ENCODE assay signal across 2 cellular contexts in the genomic region with DNA sequence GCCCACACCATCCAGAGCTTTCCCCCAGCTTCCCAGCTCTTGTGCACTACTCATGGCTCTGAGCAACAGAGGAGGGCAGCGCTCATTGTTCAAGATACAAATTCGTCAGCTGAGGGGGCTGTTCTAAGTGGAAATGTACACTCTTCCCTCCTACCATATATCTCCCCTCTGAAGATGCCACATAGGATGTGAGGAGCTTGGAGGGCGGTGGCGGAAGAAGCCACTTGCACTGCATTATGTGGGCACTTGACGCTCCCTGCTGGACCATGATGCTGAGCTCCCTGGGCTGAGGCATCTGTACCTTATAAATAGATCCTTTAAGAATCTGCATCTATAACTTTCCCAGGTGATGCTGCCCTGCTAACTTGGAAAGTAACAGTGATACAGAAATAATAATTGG.
TF ChIP-seq lines count a peak whose summit lies in the region.

No MANE protein-coding gene starts in this region.

TF ChIP-seq in Ishikawa, 13 proteins besides CTCF, POLR2A, EP300 and RAD21:
- TF ChIP-seq NFIC (IDR thresholded peaks at IDR 0.05), result no peak
- TF ChIP-seq EGR1 (IDR thresholded peaks at IDR 0.05), result no peak
TF ChIP-seq in Ishikawa: peak in this region for 0.

TF ChIP-seq in H1, 55 proteins besides CTCF, POLR2A, EP300 and RAD21:
- no peak for TF ChIP-seq SIRT6 (IDR thresholded peaks at IDR 0.05; ENCODE audit: low read length)
- no peak for TF ChIP-seq PHF8 (conservative IDR thresholded peaks at IDR 0.05; ENCODE audit: low read depth, low read length)
- TF ChIP-seq RFX5 (IDR thresholded peaks at IDR 0.05; ENCODE audit: borderline replicate concordance, low read depth, low read length), result no peak
- TF ChIP-seq, protein P1, sequence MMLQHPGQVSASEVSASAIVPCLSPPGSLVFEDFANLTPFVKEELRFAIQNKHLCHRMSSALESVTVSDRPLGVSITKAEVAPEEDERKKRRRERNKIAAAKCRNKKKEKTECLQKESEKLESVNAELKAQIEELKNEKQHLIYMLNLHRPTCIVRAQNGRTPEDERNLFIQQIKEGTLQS (IDR thresholded peaks at IDR 0.05; ENCODE audit: insufficient read depth, low read depth, low read length), result no peak
- no peak for TF ChIP-seq BCL11A (IDR thresholded peaks at IDR 0.05; ENCODE audit: low read depth in 2 of 2, low read length in 2 of 2)
- TF ChIP-seq, protein P2, sequence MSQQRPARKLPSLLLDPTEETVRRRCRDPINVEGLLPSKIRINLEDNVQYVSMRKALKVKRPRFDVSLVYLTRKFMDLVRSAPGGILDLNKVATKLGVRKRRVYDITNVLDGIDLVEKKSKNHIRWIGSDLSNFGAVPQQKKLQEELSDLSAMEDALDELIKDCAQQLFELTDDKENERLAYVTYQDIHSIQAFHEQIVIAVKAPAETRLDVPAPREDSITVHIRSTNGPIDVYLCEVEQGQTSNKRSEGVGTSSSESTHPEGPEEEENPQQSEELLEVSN (IDR thresholded peaks at IDR 0.05), result no peak
- TF ChIP-seq EZH2 (IDR thresholded peaks at IDR 0.05; ENCODE audit: low read depth, low read length, severe bottlenecking), result no peak
- TF ChIP-seq SP1 (IDR thresholded peaks at IDR 0.05; ENCODE audit: low read depth, low read length), result no peak
- no peak for TF ChIP-seq NRF1 (IDR thresholded peaks at IDR 0.05; ENCODE audit: low read depth, low read length)
